In the genomic region with DNA sequence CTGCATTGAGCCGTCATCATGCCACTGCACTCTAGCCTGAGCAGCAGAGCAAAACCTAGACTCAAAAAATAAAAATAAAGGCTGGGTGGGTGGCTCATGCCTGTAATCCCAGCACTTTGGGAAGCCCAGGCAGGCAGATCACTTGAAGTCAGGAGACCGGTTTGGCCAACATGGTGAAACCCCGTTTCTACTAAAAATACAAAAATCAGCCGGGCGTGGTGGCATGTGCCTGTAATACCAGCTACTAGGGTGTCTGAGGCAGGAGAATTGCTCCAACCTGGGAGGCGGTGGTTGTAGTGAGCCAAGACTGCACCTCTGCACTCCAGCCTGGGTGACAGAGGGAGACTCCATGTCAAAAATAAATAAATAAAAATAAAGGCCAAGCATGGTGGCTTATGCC, we compare ENCODE assay signal across 12 cellular contexts. TPM values are rescaled to one million over a fixed set of nuclear protein-coding genes. Genes with fewer than 3 reads are reported as not detected.
DNase-seq lines count a peak whose midpoint lies in the region; ATAC-seq, FAIRE-seq and TF ChIP-seq lines count a peak whose summit lies in the region.
"Not testable (repeated sequence)": the region's sequence is repeated elsewhere in the genome, so short reads cannot be mapped to it uniquely, and the experiment has no call there.
"Had no signal": no experiment of that assay in that cellular context is flagged by ENCODE, and none has a peak within 500 bp of the region (broad histone marks: within the 10 kb centered on the region; RNA-seq: fewer than 3 reads in every experiment).

No MANE protein-coding gene starts in this region.

- not testable (repeated sequence) for TF ChIP-seq POLR2A in HepG2 (IDR thresholded peaks at IDR 0.05; ENCODE audit: insufficient read depth in 1 of 2, low read depth in 2 of 2, low read length in 2 of 2)

- not testable (repeated sequence) for H3K36me3 ChIP-seq in BLaER1; KMS-11 (ENCODE audit: insufficient read depth); HepG2 (replicated peaks in 1 of 2; ENCODE audit: control insufficient read depth in 1 of 2, insufficient read depth in 2 of 2, low read length in 2 of 2)
- H3K36me3 ChIP-seq in adipocyte (ENCODE audit: control insufficient read depth, insufficient read depth, low read length, severe bottlenecking): peaks cover 21% of the 10 kb centered on the region

- TF ChIP-seq CTCF in KMS-11 (conservative IDR thresholded peaks at IDR 0.05; ENCODE audit: low read depth, low read length); HepG2 (CRISPR knock-in tag; IDR thresholded peaks at IDR 0.05); neural crest cell (conservative IDR thresholded peaks at IDR 0.05): not testable (repeated sequence)

- not testable (repeated sequence) for H3K27me3 ChIP-seq in BLaER1; KMS-11 (ENCODE audit: insufficient read depth, low read depth); adipocyte (replicated peaks; ENCODE audit: control insufficient read depth, insufficient read depth, low read length); HepG2 (ENCODE audit: control insufficient read depth in 1 of 2, insufficient read depth in 2 of 2, low read length in 2 of 2)

- H3K36me3 Mint-ChIP-seq in T-cell; neural crest cell (ENCODE audit: low read depth); stimulated activated effector memory CD8-positive, alpha-beta T cell treated with anti-CD3 and anti-CD28 coated beads, Interleukin-12 subunit alpha, Interleukin-12 subunit beta, amount 100 ng/mL, for 72 hours: not testable (repeated sequence)

- ATAC-seq in T-cell (replicated peaks in 1 of 4); HepG2; stimulated activated effector memory CD8-positive, alpha-beta T cell treated with anti-CD3 and anti-CD28 coated beads, Interleukin-12 subunit alpha, Interleukin-12 subunit beta, amount 100 ng/mL, for 72 hours: not testable (repeated sequence)

- in situ Hi-C loops in HepG2 (cut with HindIII; ENCODE audit: extremely low pct_ligation_motif_present, low pct_unique_long_range_greater_than_20kb): not testable (repeated sequence)

- not testable (repeated sequence) for H3K79me2 ChIP-seq in KMS-11 (ENCODE audit: insufficient read depth, low read depth)
- peaks cover 38% of the 10 kb centered on the region for H3K79me2 ChIP-seq in HepG2 (ENCODE audit: insufficient read depth, low read length)

- H3K9ac ChIP-seq in BLaER1: not testable (repeated sequence)
- H3K9ac ChIP-seq in KMS-11: peak overlapping the region; percentile 65; the same call in 1 of the 2 replicates
- peak overlapping the region; percentile 94 for H3K9ac ChIP-seq in adipocyte (ENCODE audit: low read length)
- peak overlapping the region; percentile 84 for H3K9ac ChIP-seq in HepG2 (ENCODE audit: insufficient read depth, low read depth, low read length)

- not testable (repeated sequence) for H2AFZ ChIP-seq in KMS-11 (ENCODE audit: low read depth); HepG2 (ENCODE audit: low read length)

- TF ChIP-seq RAD21 in HepG2 (CRISPR knock-in tag; IDR thresholded peaks at IDR 0.05): not testable (repeated sequence)

- DNase-seq in T-cell; adipocyte (ENCODE audit: low read depth); epithelial cell of prostate (ENCODE audit: low read depth, low spot score); HepG2 (ENCODE audit: low spot score); neural crest cell (ENCODE audit: low read depth, low spot score); stimulated activated effector memory CD8-positive, alpha-beta T cell treated with anti-CD3 and anti-CD28 coated beads, Interleukin-12 subunit alpha, Interleukin-12 subunit beta, amount 100 ng/mL, for 72 hours (ENCODE audit: low spot score in 2 of 2): not testable (repeated sequence)

- not testable (repeated sequence) for H3K27ac ChIP-seq in BLaER1
- H3K27ac ChIP-seq in KMS-11 (peak overlapping the region; percentile 41; the same call in 1 of the 2 replicates), epithelial cell of prostate (peak overlapping the region; percentile 87), HepG2 (ENCODE audit: extremely low read length, insufficient read depth, low read length) (peak overlapping the region; percentile 83)

- not testable (repeated sequence) for BruUV-seq in HepG2 (replicated peaks; lab: Mats Ljungman, UMichigan)

- H3K4me1 ChIP-seq in BLaER1: peaks cover 46% of the 10 kb centered on the region
- H3K4me1 ChIP-seq in KMS-11 (ENCODE audit: low read depth, poor library complexity, severe bottlenecking): peaks cover 21% of the 10 kb centered on the region
- peaks cover 53% of the 10 kb centered on the region for H3K4me1 ChIP-seq in adipocyte (ENCODE audit: control insufficient read depth, insufficient read depth, low read length)
- H3K4me1 ChIP-seq in HepG2 (ENCODE audit: insufficient read depth, low read length): peaks cover 89% of the 10 kb centered on the region

- not testable (repeated sequence) for H3K4me3 ChIP-seq in BLaER1; KMS-11 (IDR thresholded peaks at IDR 0.05; ENCODE audit: insufficient read depth, low read depth, low read length)
- H3K4me3 ChIP-seq in adipocyte (ENCODE audit: low read length) (peak overlapping the region; percentile 94), HepG2 (replicated peaks in 1 of 3; ENCODE audit: insufficient read depth in 1 of 3, low read depth in 2 of 3, low read length in 3 of 3) (peak overlapping the region; percentile 74 to 91 (median 90))

- peak overlapping the region; percentile 99 for H3K4me2 ChIP-seq in BLaER1
- peak overlapping the region; percentile 53 for H3K4me2 ChIP-seq in KMS-11
- H3K4me2 ChIP-seq in HepG2 (ENCODE audit: low read depth, low read length): peak overlapping the region; percentile 99

- not testable (repeated sequence) for H3K27me3 Mint-ChIP-seq in T-cell; neural crest cell (ENCODE audit: low read depth)

- not testable (repeated sequence) for TF ChIP-seq EP300 in HepG2 (IDR thresholded peaks at IDR 0.05; ENCODE audit: low read depth in 2 of 2, low read length in 2 of 2); HepG2 (CRISPR knock-in tag; IDR thresholded peaks at IDR 0.05; ENCODE audit: borderline replicate concordance)

- intact Hi-C loops in HepG2 (cut with micrococcal nuclease; ENCODE audit: unreplicated experiment): not testable (repeated sequence)

- not testable (repeated sequence) for H3K9me3 ChIP-seq in BLaER1; adipocyte (ENCODE audit: control insufficient read depth, low read length); HepG2 (ENCODE audit: low read length)

- peak overlapping the region in 2 of 3 donors; percentile 66 to 85 for H3K4me3 Mint-ChIP-seq in T-cell
- peak overlapping the region; percentile 56 for H3K4me3 Mint-ChIP-seq in neural crest cell
- H3K4me3 Mint-ChIP-seq in stimulated activated effector memory CD8-positive, alpha-beta T cell treated with anti-CD3 and anti-CD28 coated beads, Interleukin-12 subunit alpha, Interleukin-12 subunit beta, amount 100 ng/mL, for 72 hours: peak overlapping the region; percentile 79

- H3K4me1 Mint-ChIP-seq in T-cell (peaks cover 23 to 25% (median 25%) of the 10 kb centered on the region in 3 donors), neural crest cell (peaks cover 38% of the 10 kb centered on the region)
- H3K4me1 Mint-ChIP-seq in stimulated activated effector memory CD8-positive, alpha-beta T cell treated with anti-CD3 and anti-CD28 coated beads, Interleukin-12 subunit alpha, Interleukin-12 subunit beta, amount 100 ng/mL, for 72 hours: peaks cover 25% of the 10 kb centered on the region

- FAIRE-seq in HepG2 (lab: Jason Lieb, UNC): not testable (repeated sequence)

- H3K27ac Mint-ChIP-seq in T-cell: peak overlapping the region in 1 of 2 donors; percentile 69
- not testable (repeated sequence) for H3K27ac Mint-ChIP-seq in neural crest cell (ENCODE audit: unreplicated experiment); stimulated activated effector memory CD8-positive, alpha-beta T cell treated with anti-CD3 and anti-CD28 coated beads, Interleukin-12 subunit alpha, Interleukin-12 subunit beta, amount 100 ng/mL, for 72 hours

- not testable (repeated sequence) for H3K9me3 Mint-ChIP-seq in T-cell; neural crest cell; stimulated activated effector memory CD8-positive, alpha-beta T cell treated with anti-CD3 and anti-CD28 coated beads, Interleukin-12 subunit alpha, Interleukin-12 subunit beta, amount 100 ng/mL, for 72 hours

- WGBS in HepG2 (ENCODE audit: low lambda C conversion rate): 63% methylated on average over 6 of the region's 6 CpGs

- CTCF ChIA-PET in T-cell (lab: Charles Lee): not testable (repeated sequence)
- CTCF ChIA-PET in HepG2 (lab: Yijun Ruan, JAX; ENCODE audit: low intra/inter-chr PET ratio, low total read pairs): interaction anchor here (0.8 to 4.1 kb wide), 3 partner anchors 30 to 50 kb away, joined by 3 to 20 read pairs (median 6); a partner anchor contains a TSS

- POLR2A ChIA-PET in T-cell (lab: Charles Lee): not testable (repeated sequence)
- POLR2A ChIA-PET in HepG2 (lab: Yijun Ruan, JAX): interaction anchor here (1.4 to 5.6 kb wide), 5 partner anchors 13 to 114 kb away, joined by 3 to 99 read pairs (median 19); a partner anchor contains a TSS

- H4K20me1 ChIP-seq in BLaER1; KMS-11 (ENCODE audit: insufficient read depth); HepG2 (ENCODE audit: insufficient read depth, low read length): not testable (repeated sequence)

RNA-seq across cellular contexts. Expression of a gene that starts 2.1 kb away (rescaled TPM):
- total RNA-seq in T-cell: 10 to 100 TPM; 17.7 to 26.4 (median 21.3) TPM
- total RNA-seq in HepG2 (2016; rRNA removed; fragmentation: Illumina TruSeq; extraction: Trizol): 32.0 and 87.3 TPM in 2 replicates
- 20.7 and 23.9 TPM in 2 replicates for total RNA-seq in HepG2 (2016; cell fraction: cytosol; rRNA removed; fragmentation: Illumina TruSeq; extraction: Trizol; ENCODE audit: low read depth)
- total RNA-seq in HepG2 (2016; cell fraction: insoluble cytoplasmic fraction; rRNA removed; fragmentation: Illumina TruSeq; extraction: Trizol): 26.9 and 94.3 TPM in 2 replicates
- total RNA-seq in HepG2 (2016; cell fraction: membrane; rRNA removed; fragmentation: Illumina TruSeq; extraction: Trizol): 19.8 and 21.0 TPM in 2 replicates
- 90.8 and 95.0 TPM in 2 replicates for total RNA-seq in HepG2 (2016; cell fraction: nucleus; rRNA removed; fragmentation: Illumina TruSeq; extraction: Trizol)
- polyA plus RNA-seq in HepG2 (2011; rRNA removed): 109 and 117 TPM in 2 replicates
- 68.6 and 80.4 TPM in 2 replicates for polyA plus RNA-seq in HepG2 (2011; cell fraction: cytosol; rRNA removed)
- polyA plus RNA-seq in HepG2 (2011; cell fraction: nucleus; rRNA removed): 334 and 438 TPM in 2 replicates
- polyA plus RNA-seq in HepG2 (2012): 79.7 and 97.7 TPM in 2 replicates
- polyA plus RNA-seq in HepG2 (2016; cell fraction: cytosol; fragmentation: Illumina TruSeq; extraction: Trizol; ENCODE audit: low read depth): 8.6 and 9.0 TPM in 2 replicates
- 26.3 and 30.3 TPM in 2 replicates for polyA plus RNA-seq in HepG2 (2016; cell fraction: insoluble cytoplasmic fraction; fragmentation: Illumina TruSeq; extraction: Trizol; ENCODE audit: low read depth)
- polyA plus RNA-seq in HepG2 (2016; cell fraction: membrane; fragmentation: Illumina TruSeq; extraction: Trizol; ENCODE audit: low read depth): 13.4 and 14.3 TPM in 2 replicates
- 198 and 222 TPM in 2 replicates for polyA plus RNA-seq in HepG2 (2016; cell fraction: nucleus; fragmentation: Illumina TruSeq; extraction: Trizol; ENCODE audit: insufficient read depth, low read depth)
- 87.1 and 260 TPM in 2 replicates for polyA minus RNA-seq in HepG2 (2011; rRNA and poly(A)+ RNA removed; ENCODE audit: low replicate concordance)
- polyA minus RNA-seq in HepG2 (2011; cell fraction: cytosol; rRNA and poly(A)+ RNA removed): 32.1 and 36.7 TPM in 2 replicates
- 111 and 114 TPM in 2 replicates for polyA minus RNA-seq in HepG2 (2011; cell fraction: nucleus; rRNA and poly(A)+ RNA removed)
- total RNA-seq in neural crest cell: 31.5 and 34.5 TPM in 2 replicates

RNA-seq across cellular contexts. Expression of a gene that starts 30.8 kb away (rescaled TPM):
- total RNA-seq in T-cell: 10 to 100 TPM; 29.4 to 41.7 (median 33.1) TPM
- 222 and 239 TPM in 2 replicates for total RNA-seq in HepG2 (2016; rRNA removed; fragmentation: Illumina TruSeq; extraction: Trizol)
- 75.0 and 83.4 TPM in 2 replicates for total RNA-seq in HepG2 (2016; cell fraction: cytosol; rRNA removed; fragmentation: Illumina TruSeq; extraction: Trizol; ENCODE audit: low read depth)
- 213 and 234 TPM in 2 replicates for total RNA-seq in HepG2 (2016; cell fraction: insoluble cytoplasmic fraction; rRNA removed; fragmentation: Illumina TruSeq; extraction: Trizol)
- 172 and 182 TPM in 2 replicates for total RNA-seq in HepG2 (2016; cell fraction: membrane; rRNA removed; fragmentation: Illumina TruSeq; extraction: Trizol)
- total RNA-seq in HepG2 (2016; cell fraction: nucleus; rRNA removed; fragmentation: Illumina TruSeq; extraction: Trizol): 115 and 124 TPM in 2 replicates
- polyA plus RNA-seq in HepG2 (2011; rRNA removed): 87.3 and 93.2 TPM in 2 replicates
- polyA plus RNA-seq in HepG2 (2011; cell fraction: cytosol; rRNA removed): 57.2 and 66.4 TPM in 2 replicates
- polyA plus RNA-seq in HepG2 (2011; cell fraction: nucleus; rRNA removed): 50.6 and 58.7 TPM in 2 replicates
- 90.0 and 114 TPM in 2 replicates for polyA plus RNA-seq in HepG2 (2012)
- polyA plus RNA-seq in HepG2 (2016; cell fraction: cytosol; fragmentation: Illumina TruSeq; extraction: Trizol; ENCODE audit: low read depth): 59.8 and 73.7 TPM in 2 replicates
- polyA plus RNA-seq in HepG2 (2016; cell fraction: insoluble cytoplasmic fraction; fragmentation: Illumina TruSeq; extraction: Trizol; ENCODE audit: low read depth): 202 and 242 TPM in 2 replicates
- 104 and 113 TPM in 2 replicates for polyA plus RNA-seq in HepG2 (2016; cell fraction: membrane; fragmentation: Illumina TruSeq; extraction: Trizol; ENCODE audit: low read depth)
- 152 and 155 TPM in 2 replicates for polyA plus RNA-seq in HepG2 (2016; cell fraction: nucleus; fragmentation: Illumina TruSeq; extraction: Trizol; ENCODE audit: insufficient read depth, low read depth)
- polyA minus RNA-seq in HepG2 (2011; rRNA and poly(A)+ RNA removed; ENCODE audit: low replicate concordance): 159 and 165 TPM in 2 replicates
- 74.4 and 77.8 TPM in 2 replicates for polyA minus RNA-seq in HepG2 (2011; cell fraction: cytosol; rRNA and poly(A)+ RNA removed)
- 73.0 and 88.5 TPM in 2 replicates for polyA minus RNA-seq in HepG2 (2011; cell fraction: nucleus; rRNA and poly(A)+ RNA removed)
- 92.3 and 92.7 TPM in 2 replicates for total RNA-seq in neural crest cell

RNA-seq across cellular contexts. Expression of a gene that starts 40.6 kb away (rescaled TPM):
- not detected for total RNA-seq in T-cell
- total RNA-seq in HepG2 (2016; rRNA removed; fragmentation: Illumina TruSeq; extraction: Trizol): not detected in 2 replicates
- not detected in 2 replicates for total RNA-seq in HepG2 (2016; cell fraction: cytosol; rRNA removed; fragmentation: Illumina TruSeq; extraction: Trizol; ENCODE audit: low read depth)
- total RNA-seq in HepG2 (2016; cell fraction: insoluble cytoplasmic fraction; rRNA removed; fragmentation: Illumina TruSeq; extraction: Trizol): 0.09 TPM in 1 of 2 replicates, not detected in the other
- total RNA-seq in HepG2 (2016; cell fraction: membrane; rRNA removed; fragmentation: Illumina TruSeq; extraction: Trizol): not detected in 2 replicates
- total RNA-seq in HepG2 (2016; cell fraction: nucleus; rRNA removed; fragmentation: Illumina TruSeq; extraction: Trizol): not detected in 2 replicates
- polyA plus RNA-seq in HepG2 (2011; rRNA removed): 1.4 and 2.2 TPM in 2 replicates
- 0.56 and 1.1 TPM in 2 replicates for polyA plus RNA-seq in HepG2 (2011; cell fraction: cytosol; rRNA removed)
- 7.9 and 10.0 TPM in 2 replicates for polyA plus RNA-seq in HepG2 (2011; cell fraction: nucleus; rRNA removed)
- polyA plus RNA-seq in HepG2 (2012): 4.3 and 5.0 TPM in 2 replicates
- polyA plus RNA-seq in HepG2 (2016; cell fraction: cytosol; fragmentation: Illumina TruSeq; extraction: Trizol; ENCODE audit: low read depth): not detected in 2 replicates
- not detected in 2 replicates for polyA plus RNA-seq in HepG2 (2016; cell fraction: insoluble cytoplasmic fraction; fragmentation: Illumina TruSeq; extraction: Trizol; ENCODE audit: low read depth)
- not detected in 2 replicates for polyA plus RNA-seq in HepG2 (2016; cell fraction: membrane; fragmentation: Illumina TruSeq; extraction: Trizol; ENCODE audit: low read depth)
- polyA plus RNA-seq in HepG2 (2016; cell fraction: nucleus; fragmentation: Illumina TruSeq; extraction: Trizol; ENCODE audit: insufficient read depth, low read depth): 1.1 TPM in 1 of 2 replicates, not detected in the other
- 0.07 and 1.3 TPM in 2 replicates for polyA minus RNA-seq in HepG2 (2011; rRNA and poly(A)+ RNA removed; ENCODE audit: low replicate concordance)
- polyA minus RNA-seq in HepG2 (2011; cell fraction: cytosol; rRNA and poly(A)+ RNA removed): not detected in 2 replicates
- polyA minus RNA-seq in HepG2 (2011; cell fraction: nucleus; rRNA and poly(A)+ RNA removed): 0.64 and 0.87 TPM in 2 replicates
- total RNA-seq in neural crest cell: 0.19 and 0.27 TPM in 2 replicates
- total RNA-seq: activated CD4-positive, alpha-beta memory T cell treated with anti-CD3 and anti-CD28 coated beads for 36 hours; fibroblast of villous mesenchyme; mononuclear cell had no signal
- polyA plus RNA-seq: urinary bladder had no signal

RNA-seq across cellular contexts. Expression of a gene that starts 50.5 kb away (rescaled TPM):
- total RNA-seq in T-cell (10 to 100 TPM; 61.2 to 80.9 (median 73.2) TPM), HepG2 (2016; rRNA removed; fragmentation: Illumina TruSeq; extraction: Trizol) (16.0 and 22.7 TPM in 2 replicates), neural crest cell (42.4 and 42.9 TPM in 2 replicates)
- 7.3 and 10.0 TPM in 2 replicates for total RNA-seq in HepG2 (2016; cell fraction: cytosol; rRNA removed; fragmentation: Illumina TruSeq; extraction: Trizol; ENCODE audit: low read depth)
- total RNA-seq in HepG2 (2016; cell fraction: insoluble cytoplasmic fraction; rRNA removed; fragmentation: Illumina TruSeq; extraction: Trizol): 16.9 and 22.5 TPM in 2 replicates
- 13.4 and 14.3 TPM in 2 replicates for total RNA-seq in HepG2 (2016; cell fraction: membrane; rRNA removed; fragmentation: Illumina TruSeq; extraction: Trizol)
- total RNA-seq in HepG2 (2016; cell fraction: nucleus; rRNA removed; fragmentation: Illumina TruSeq; extraction: Trizol): 30.4 and 33.5 TPM in 2 replicates
- 27.7 and 36.1 TPM in 2 replicates for polyA plus RNA-seq in HepG2 (2011; rRNA removed)
- 18.4 and 20.0 TPM in 2 replicates for polyA plus RNA-seq in HepG2 (2011; cell fraction: cytosol; rRNA removed)
- polyA plus RNA-seq in HepG2 (2011; cell fraction: nucleus; rRNA removed): 105 and 113 TPM in 2 replicates
- 23.6 and 33.3 TPM in 2 replicates for polyA plus RNA-seq in HepG2 (2012)
- 5.4 and 6.8 TPM in 2 replicates for polyA plus RNA-seq in HepG2 (2016; cell fraction: cytosol; fragmentation: Illumina TruSeq; extraction: Trizol; ENCODE audit: low read depth)
- 26.1 and 30.3 TPM in 2 replicates for polyA plus RNA-seq in HepG2 (2016; cell fraction: insoluble cytoplasmic fraction; fragmentation: Illumina TruSeq; extraction: Trizol; ENCODE audit: low read depth)
- 12.5 and 12.8 TPM in 2 replicates for polyA plus RNA-seq in HepG2 (2016; cell fraction: membrane; fragmentation: Illumina TruSeq; extraction: Trizol; ENCODE audit: low read depth)
- 76.0 and 77.9 TPM in 2 replicates for polyA plus RNA-seq in HepG2 (2016; cell fraction: nucleus; fragmentation: Illumina TruSeq; extraction: Trizol; ENCODE audit: insufficient read depth, low read depth)
- polyA minus RNA-seq in HepG2 (2011; rRNA and poly(A)+ RNA removed; ENCODE audit: low replicate concordance): 18.5 and 34.3 TPM in 2 replicates
- polyA minus RNA-seq in HepG2 (2011; cell fraction: cytosol; rRNA and poly(A)+ RNA removed): 8.6 and 9.4 TPM in 2 replicates
- polyA minus RNA-seq in HepG2 (2011; cell fraction: nucleus; rRNA and poly(A)+ RNA removed): 53.4 and 55.7 TPM in 2 replicates

RNA-seq across cellular contexts. Expression of a gene that starts 55.1 kb away (rescaled TPM):
- total RNA-seq in T-cell (1 to 10 TPM in 4 of 5 donors, under 1 TPM in 1; 0.75 to 2.1 (median 1.4) TPM), HepG2 (2016; rRNA removed; fragmentation: Illumina TruSeq; extraction: Trizol) (17.3 and 24.6 TPM in 2 replicates), neural crest cell (25.5 and 31.4 TPM in 2 replicates)
- total RNA-seq in HepG2 (2016; cell fraction: cytosol; rRNA removed; fragmentation: Illumina TruSeq; extraction: Trizol; ENCODE audit: low read depth): 6.4 and 7.4 TPM in 2 replicates
- total RNA-seq in HepG2 (2016; cell fraction: insoluble cytoplasmic fraction; rRNA removed; fragmentation: Illumina TruSeq; extraction: Trizol): 17.1 and 25.6 TPM in 2 replicates
- 7.7 and 8.9 TPM in 2 replicates for total RNA-seq in HepG2 (2016; cell fraction: membrane; rRNA removed; fragmentation: Illumina TruSeq; extraction: Trizol)
- 28.4 and 31.8 TPM in 2 replicates for total RNA-seq in HepG2 (2016; cell fraction: nucleus; rRNA removed; fragmentation: Illumina TruSeq; extraction: Trizol)
- 13.4 and 20.7 TPM in 2 replicates for polyA plus RNA-seq in HepG2 (2011; rRNA removed)
- polyA plus RNA-seq in HepG2 (2011; cell fraction: cytosol; rRNA removed): 4.7 and 7.1 TPM in 2 replicates
- polyA plus RNA-seq in HepG2 (2011; cell fraction: nucleus; rRNA removed): 58.4 and 108 TPM in 2 replicates
- 6.6 and 17.5 TPM in 2 replicates for polyA plus RNA-seq in HepG2 (2012)
- 1.3 and 1.6 TPM in 2 replicates for polyA plus RNA-seq in HepG2 (2016; cell fraction: cytosol; fragmentation: Illumina TruSeq; extraction: Trizol; ENCODE audit: low read depth)
- 13.3 and 16.0 TPM in 2 replicates for polyA plus RNA-seq in HepG2 (2016; cell fraction: insoluble cytoplasmic fraction; fragmentation: Illumina TruSeq; extraction: Trizol; ENCODE audit: low read depth)
- polyA plus RNA-seq in HepG2 (2016; cell fraction: membrane; fragmentation: Illumina TruSeq; extraction: Trizol; ENCODE audit: low read depth): 2.3 and 3.2 TPM in 2 replicates
- polyA plus RNA-seq in HepG2 (2016; cell fraction: nucleus; fragmentation: Illumina TruSeq; extraction: Trizol; ENCODE audit: insufficient read depth, low read depth): 65.8 and 68.9 TPM in 2 replicates
- 6.9 and 17.6 TPM in 2 replicates for polyA minus RNA-seq in HepG2 (2011; rRNA and poly(A)+ RNA removed; ENCODE audit: low replicate concordance)
- polyA minus RNA-seq in HepG2 (2011; cell fraction: cytosol; rRNA and poly(A)+ RNA removed): 5.3 and 5.4 TPM in 2 replicates
- polyA minus RNA-seq in HepG2 (2011; cell fraction: nucleus; rRNA and poly(A)+ RNA removed): 14.9 and 18.7 TPM in 2 replicates
